Comparison of ENCODE assay signal across 8 cellular contexts in the genomic region with DNA sequence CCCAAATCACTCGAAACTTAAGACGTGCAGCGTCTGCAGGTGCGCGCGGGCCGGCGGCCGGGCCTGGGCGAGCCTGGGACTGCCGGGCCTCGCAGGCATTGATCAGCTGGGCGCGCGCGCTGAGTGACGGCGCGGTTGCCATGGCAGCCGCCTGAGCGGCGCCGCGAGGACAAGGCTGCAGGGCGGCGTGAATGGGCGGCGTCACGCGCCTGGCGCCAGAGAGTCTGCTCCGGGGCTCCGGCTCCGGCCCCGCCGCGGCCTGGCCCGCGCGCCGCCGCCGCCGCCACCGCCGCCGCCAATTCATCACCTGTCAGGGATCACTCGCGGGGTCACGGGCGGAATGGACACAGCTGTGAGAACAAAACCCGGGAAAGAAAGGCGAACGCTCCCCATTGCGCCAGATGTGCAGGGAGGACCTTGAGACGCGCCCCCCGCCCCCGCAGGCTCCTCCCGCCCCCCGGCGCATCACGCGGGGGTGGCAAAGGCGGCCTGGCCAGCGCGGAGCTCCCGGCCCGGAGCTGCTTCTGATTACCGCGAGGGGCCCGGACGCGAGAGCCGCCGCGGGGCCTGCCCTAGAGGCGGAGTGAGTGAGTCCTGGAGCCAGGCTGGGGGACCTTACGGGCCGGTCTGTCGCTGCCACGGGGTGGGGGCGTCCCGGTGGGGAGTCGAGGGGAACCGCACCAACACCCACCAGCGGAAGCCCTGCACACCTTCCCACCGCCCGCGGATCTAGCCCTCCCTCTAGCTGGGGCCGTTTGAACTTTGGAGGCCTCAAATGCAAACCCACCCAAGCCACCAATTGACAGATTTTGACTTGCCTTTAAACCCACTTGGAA. TPM values are rescaled to one million over a fixed set of nuclear protein-coding genes. Genes with fewer than 3 reads are reported as not detected.
DNase-seq lines count a peak whose midpoint lies in the region; ATAC-seq, FAIRE-seq and TF ChIP-seq lines count a peak whose summit lies in the region.

No MANE protein-coding gene starts in this region.

- H3K4me1 Mint-ChIP-seq in nephron: peaks cover 35% of the 10 kb centered on the region
- peaks cover 51% of the 10 kb centered on the region for H3K4me1 Mint-ChIP-seq in stimulated activated naive CD8-positive, alpha-beta T cell treated with anti-CD3 and anti-CD28 coated beads, Interleukin-15, amount 100 ng/mL, for 72 hours

- peaks cover 2% of the 10 kb centered on the region; the same call in 1 of the 2 replicates for H3F3A ChIP-seq in Loucy (ENCODE audit: low read depth)

- no peaks in the 10 kb centered on the region for H3K9me2 ChIP-seq in Loucy (replicated peaks; ENCODE audit: low read depth, low read length)

- H3K27ac ChIP-seq in DND-41 (ENCODE audit: low read length) (peak overlapping the region; percentile 71), RWPE1 (peak overlapping the region; percentile 34; the same call in 1 of the 2 replicates)

- peak overlapping the region; percentile 98 to 99 (median 99) for H3K27ac Mint-ChIP-seq in nephron
- peak overlapping the region; percentile 38 to 89 for H3K27ac Mint-ChIP-seq in stimulated activated naive CD8-positive, alpha-beta T cell treated with anti-CD3 and anti-CD28 coated beads, Interleukin-15, amount 100 ng/mL, for 72 hours

- H2AFZ ChIP-seq in DND-41 (ENCODE audit: low read depth, low read length) (peak overlapping the region; percentile 72), Loucy (ENCODE audit: low read length) (peak overlapping the region; percentile 66; the same call in 1 of the 2 replicates)

- no peaks in the 10 kb centered on the region; the same call in 1 of the 2 replicates for H3K36me3 ChIP-seq in DND-41 (ENCODE audit: insufficient read depth, low read length)
- no peaks in the 10 kb centered on the region for H3K36me3 ChIP-seq in Loucy (ENCODE audit: insufficient read depth, low read length)

- H3K9ac ChIP-seq in DND-41 (ENCODE audit: low read depth, low read length): peak overlapping the region; percentile 71
- H3K9ac ChIP-seq in Loucy (ENCODE audit: low read depth, low read length, poor library complexity, severe bottlenecking): peak overlapping the region; percentile 64

- TF ChIP-seq POLR2A in H54 (IDR thresholded peaks at IDR 0.05; ENCODE audit: low read depth, low read length): peak; percentile 49

- POLR2A ChIA-PET in RWPE1 (lab: Yijun Ruan, JAX; ENCODE audit: low non-redundant PET): interaction anchor here (0.5 kb wide), 1 partner anchor 35 kb away, joined by 3 read pairs; no protein-coding TSS in a partner anchor

- CTCF ChIA-PET in RWPE1 (lab: Yijun Ruan, JAX): interaction anchor here (0.6 to 1.1 kb wide), 2 partner anchors 154 to 1567 kb away, joined by 3 read pairs; no protein-coding TSS in a partner anchor

- H3K9me3 ChIP-seq in DND-41 (ENCODE audit: insufficient read depth, low read length, severe bottlenecking) (peaks cover 8% of the 10 kb centered on the region), Loucy (ENCODE audit: insufficient read depth, low read depth, low read length) (peaks cover 8% of the 10 kb centered on the region; the same call in 1 of the 2 replicates)

- peak; percentile 21 for TF ChIP-seq CTCF in DND-41 (IDR thresholded peaks at IDR 0.05; ENCODE audit: borderline replicate concordance, extremely low read depth, low read length, poor library complexity, severe bottlenecking)
- TF ChIP-seq CTCF in Loucy (conservative IDR thresholded peaks at IDR 0.05; ENCODE audit: low read length): no peak
- TF ChIP-seq CTCF in RWPE1 (conservative IDR thresholded peaks at IDR 0.05; ENCODE audit: low read depth): no peak
- no peak for TF ChIP-seq CTCF in fibroblast of the aortic adventitia (IDR thresholded peaks at IDR 0.05; ENCODE audit: insufficient read depth, low read length)
- TF ChIP-seq CTCF in nephron (IDR thresholded peaks at IDR 0.05; ENCODE audit: unreplicated experiment in 3 of 3): peak in 2 of 3 experiments; percentile 7 to 21

- no peaks in the 10 kb centered on the region for H3K27me3 Mint-ChIP-seq in nephron (ENCODE audit: low read depth)
- H3K27me3 Mint-ChIP-seq in stimulated activated naive CD8-positive, alpha-beta T cell treated with anti-CD3 and anti-CD28 coated beads, Interleukin-15, amount 100 ng/mL, for 72 hours: peaks cover 41% of the 10 kb centered on the region

- FAIRE-seq in H54 (lab: Jason Lieb, UNC): no peak

- H3K9me3 Mint-ChIP-seq in nephron: peaks cover 8% of the 10 kb centered on the region
- H3K9me3 Mint-ChIP-seq in stimulated activated naive CD8-positive, alpha-beta T cell treated with anti-CD3 and anti-CD28 coated beads, Interleukin-15, amount 100 ng/mL, for 72 hours: peaks cover 8 to 20% of the 10 kb centered on the region in 2 donors

- H3K4me3 ChIP-seq in DND-41 (ENCODE audit: low read depth in 1 of 2, low read length in 2 of 2) (peak overlapping the region; percentile 26 to 63; a peak in 3 of 4 replicates), Loucy (ENCODE audit: low read length, poor library complexity, severe bottlenecking) (peak overlapping the region; percentile 72), fibroblast of the aortic adventitia (ENCODE audit: low read depth, low read length) (peak overlapping the region; percentile 75)

- H3K4me1 ChIP-seq in DND-41 (ENCODE audit: insufficient read depth, low read length) (peaks cover 40% of the 10 kb centered on the region), Loucy (ENCODE audit: insufficient read depth, low read length, poor library complexity, severe bottlenecking) (peaks cover 31% of the 10 kb centered on the region)

- peak; percentile 55 for ATAC-seq in DND-41 (ENCODE audit: insufficient read depth, low read depth)
- ATAC-seq in stimulated activated naive CD8-positive, alpha-beta T cell treated with anti-CD3 and anti-CD28 coated beads, Interleukin-15, amount 100 ng/mL, for 72 hours: peak; percentile 75

- H3K27me3 ChIP-seq in DND-41 (ENCODE audit: insufficient read depth, low read length, poor library complexity): no peaks in the 10 kb centered on the region
- no peaks in the 10 kb centered on the region for H3K27me3 ChIP-seq in Loucy (ENCODE audit: insufficient read depth, low read length, poor library complexity, severe bottlenecking)

- DNase-seq in DND-41 (peak; percentile 86), H54 (ENCODE audit: insufficient read length, low spot score) (peak; percentile 96), RWPE1 (ENCODE audit: low spot score) (peak; percentile 89), fibroblast of the aortic adventitia (ENCODE audit: low read depth) (peak; percentile 96)
- DNase-seq in activated effector memory CD4-positive, alpha-beta T cell treated with Interleukin-2 at 50 U/mL for 16 hours: peak; percentile 75
- peak; percentile 84 to 88 for DNase-seq in stimulated activated naive CD8-positive, alpha-beta T cell treated with anti-CD3 and anti-CD28 coated beads, Interleukin-15, amount 100 ng/mL, for 72 hours

- peaks cover 29% of the 10 kb centered on the region for H3K36me3 Mint-ChIP-seq in nephron (ENCODE audit: low read depth)

- H3K4me2 ChIP-seq in DND-41 (ENCODE audit: insufficient read depth, low read length): peak overlapping the region; percentile 82
- peak overlapping the region; percentile 85 for H3K4me2 ChIP-seq in Loucy (ENCODE audit: low read depth, low read length, poor library complexity, severe bottlenecking)

- H4K20me1 ChIP-seq in DND-41 (ENCODE audit: insufficient read depth, low read length): peaks cover 6% of the 10 kb centered on the region; the same call in 1 of the 2 replicates
- peaks cover 19% of the 10 kb centered on the region for H4K20me1 ChIP-seq in Loucy (ENCODE audit: insufficient read depth, low read length, poor library complexity, severe bottlenecking)

- H3K79me2 ChIP-seq in DND-41 (ENCODE audit: insufficient read depth, low read length) (peaks cover 19% of the 10 kb centered on the region), Loucy (ENCODE audit: insufficient read depth, low read length) (peaks cover 21% of the 10 kb centered on the region)

- peak overlapping the region; percentile 82 to 89 (median 86) for H3K4me3 Mint-ChIP-seq in nephron
- peak overlapping the region; percentile 88 to 100 for H3K4me3 Mint-ChIP-seq in stimulated activated naive CD8-positive, alpha-beta T cell treated with anti-CD3 and anti-CD28 coated beads, Interleukin-15, amount 100 ng/mL, for 72 hours

RNA-seq across cellular contexts. Expression of a gene that starts 2.9 kb away (rescaled TPM):
- 109 and 207 TPM in 2 replicates for total RNA-seq in fibroblast of the aortic adventitia (ENCODE audit: low replicate concordance)

Comparison
In these comparisons a context has a peak if more than half of its experiments do, and no peak if none do; other contexts are left out.
1. Peak in every context shown above with its lines: DNase-seq, ATAC-seq, H3K4me3 ChIP-seq and H3K27ac ChIP-seq.
2. CTCF ChIP-seq: peak in DND-41 (single experiment) and nephron (2 of 3); none in Loucy (single experiment), RWPE1 (single experiment) and fibroblast of the aortic adventitia (single experiment).